35 cellular contexts compared by ENCODE assay signal in genomic region chr15:27074179-27074578, GRCh38.
"Had no signal": no experiment of that assay in that cellular context is flagged by ENCODE, and none has a peak within 500 bp of the region (broad histone marks: within the 10 kb centered on the region; RNA-seq: fewer than 3 reads in every experiment).

No MANE protein-coding gene starts in this region.

- H3K36me3 ChIP-seq: MG63 had no signal

- H3K4me3 ChIP-seq: MG63 had no signal

- DNase-seq: Karpas-422, Kasumi-1, MG63, MM.1S, MV-4-11, NCI-H1048, NCI-H1092, NCI-H1092 treated with DMSO at 0.1 percent for 48 hours, NCI-H1105, NCI-H1105 treated with DMSO at 0.1 percent for 48 hours, NCI-H1417, NCI-H1417 treated with DMSO at 0.1 percent for 48 hours, NCI-H1436, NCI-H1436 treated with DMSO at 0.1 percent for 48 hours, NCI-H146, NCI-H1694, NCI-H1694 treated with DMSO at 0.1 percent for 48 hours, NCI-H187, NCI-H187 treated with DMSO at 0.1 percent for 48 hours, NCI-H1930, NCI-H2029, NCI-H2029 treated with DMSO at 0.1 percent for 48 hours, NCI-H2081, NCI-H2081 treated with DMSO at 0.1 percent for 48 hours, NCI-H2107, NCI-H2171, NCI-H2171 treated with DMSO at 0.1 percent for 48 hours, NCI-H2227 treated with DMSO at 0.1 percent for 48 hours, NCI-H226, NCI-H345, NCI-H446, NCI-H446 treated with DMSO at 0.1 percent for 48 hours, NCI-H510A, NCI-H510A treated with DMSO at 0.1 percent for 48 hours, NCI-H524 had no signal

- H3K27me3 ChIP-seq: MG63 had no signal

- H3K9me3 ChIP-seq: MG63 had no signal
